In genomic region chr4:76943129-76943620, GRCh38 we compare ENCODE assay signal across 19 cellular contexts. TPM values are rescaled to one million over a fixed set of nuclear protein-coding genes. Genes with fewer than 3 reads are reported as not detected.
A peak's percentile ranks its signal among the peaks of the same experiment; 100 is the strongest.
DNase-seq lines count a peak whose midpoint lies in the region; ATAC-seq and TF ChIP-seq lines count a peak whose summit lies in the region.
"Had no signal": no experiment of that assay in that cellular context is flagged by ENCODE, and none has a peak within 500 bp of the region (broad histone marks: within the 10 kb centered on the region; RNA-seq: fewer than 3 reads in every experiment).

No MANE protein-coding gene starts in this region.

- TF ChIP-seq CTCF in choroid plexus epithelial cell (conservative IDR thresholded peaks at IDR 0.05; ENCODE audit: low read depth, low read length): no peak
- no peak for TF ChIP-seq CTCF in omental fat pad (IDR thresholded peaks at IDR 0.05)

- DNase-seq in ELR (ENCODE audit: low read depth) (peak; percentile 39), OCI-M1 (lab: John Stamatoyannopoulos, UW) (peak; percentile 17), choroid plexus epithelial cell (ENCODE audit: low read depth) (peak; percentile 65), omental fat pad (ENCODE audit: low spot score) (no peak), caudate nucleus (lab: John Stamatoyannopoulos, UW) (no peak), NCI-H187 (lab: John Stamatoyannopoulos, UW) (no peak)
- DNase-seq in stimulated activated CD4-positive, alpha-beta T cell treated with anti-CD3 and anti-CD28 coated beads, Interleukin-2, amount 100 ng/mL, for 24 hours: no peak
- DNase-seq: activated CD8-positive, alpha-beta T cell treated with anti-CD3 and anti-CD28 coated beads for 36 hours; activated naive CD8-positive, alpha-beta T cell treated with anti-CD3 and anti-CD28 coated beads, Interleukin-2, amount 50 U/mL, for 24 hours; DMS153; islet precursor cell; NCI-H1105 treated with DMSO at 0.1 percent for 48 hours; RPMI8226; stimulated activated CD4-positive, alpha-beta T cell treated with anti-CD3 and anti-CD28 coated beads, Interleukin-4, amount 100 ng/mL, for 24 hours; stimulated activated CD8-positive, alpha-beta memory T cell treated with anti-CD3 and anti-CD28 coated beads, Interleukin-4, amount 100 ng/mL, for 48 hours had no signal

- ATAC-seq in omental fat pad (ENCODE audit: low FRiP score): peak; percentile 88
- ATAC-seq: activated CD8-positive, alpha-beta T cell treated with anti-CD3 and anti-CD28 coated beads for 36 hours; activated naive CD8-positive, alpha-beta T cell treated with anti-CD3 and anti-CD28 coated beads, Interleukin-2, amount 50 U/mL, for 24 hours had no signal

- no peak overlapping the region for H3K27ac ChIP-seq in caudate nucleus (ENCODE audit: low read depth, low read length)
- H3K27ac ChIP-seq: C4-2B, thoracic aorta had no signal

- H3K4me3 ChIP-seq in choroid plexus epithelial cell (ENCODE audit: low read depth, low read length): no peak overlapping the region
- H3K4me3 ChIP-seq: thoracic aorta had no signal

RNA-seq across cellular contexts. Expression of gene SEPTIN11, which starts 6.4 kb away (rescaled TPM):
- total RNA-seq in omental fat pad: 100 to 1,000 TPM; 203 to 434 (median 245) TPM

RNA-seq across cellular contexts. Expression of gene SOWAHB, which starts 45.2 kb away (rescaled TPM):
- total RNA-seq in omental fat pad: under 1 TPM in 2 of 4 donors, not detected in 2; 0.12 to 0.28 TPM
- total RNA-seq: activated CD8-positive, alpha-beta T cell treated with anti-CD3 and anti-CD28 coated beads for 36 hours; activated T-helper 1 cell treated with anti-CD3 and anti-CD28 coated beads, Interleukin-12 subunit alpha, Interleukin-12 subunit beta, Interleukin-2, Interleukin-4 antibody, amounts not matched to agents 30 ng/mL and 10 ng/mL and 1 ng/mL, durations not matched to agents 14 hours and 24 hours and 36 hours; mononuclear cell had no signal

Comparison
In these comparisons a context has a peak if more than half of its experiments do, and no peak if none do; other contexts are left out.
1. DNase-seq: peak in ELR (single experiment), OCI-M1 (single experiment) and choroid plexus epithelial cell (single experiment); none in omental fat pad (single experiment), caudate nucleus (0 of 61), NCI-H187 (0 of 2) and stimulated activated CD4-positive, alpha-beta T cell treated with anti-CD3 and anti-CD28 coated beads, Interleukin-2, amount 100 ng/mL, for 24 hours (0 of 2).